In the genomic region with DNA sequence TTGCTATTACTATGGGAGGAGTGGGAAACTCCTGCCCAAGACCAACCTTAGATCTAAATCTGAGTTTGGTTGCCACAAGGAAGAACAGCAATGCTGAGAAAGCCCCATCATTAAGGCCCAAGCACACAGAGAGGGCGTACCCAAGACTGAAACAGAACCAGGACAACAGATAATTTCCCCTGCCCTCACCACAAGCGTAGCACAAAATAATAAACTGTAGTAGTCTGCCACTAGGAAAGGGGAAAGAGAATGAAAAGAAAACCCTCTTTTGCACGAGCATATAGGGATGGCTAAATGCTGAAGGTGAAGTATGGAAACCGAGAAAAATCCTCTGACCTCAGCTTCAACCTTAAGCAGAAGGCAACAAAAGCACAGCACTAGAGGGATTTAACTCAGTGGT, we compare ENCODE assay signal across 14 cellular contexts.
DNase-seq lines count a peak whose midpoint lies in the region; ATAC-seq and TF ChIP-seq lines count a peak whose summit lies in the region.
"Had no signal": no experiment of that assay in that cellular context is flagged by ENCODE, and none has a peak within 500 bp of the region (broad histone marks: within the 10 kb centered on the region; RNA-seq: fewer than 3 reads in every experiment).

No MANE protein-coding gene starts in this region.

- POLR2A ChIA-PET in activated CD8-positive, alpha-beta T cell treated with anti-CD3 and anti-CD28 coated beads for 36 hours (lab: Charles Lee): no interaction called here
- POLR2A ChIA-PET in activated CD8-positive, alpha-beta T cell treated with anti-CD3 and anti-CD28 coated beads, Interleukin-2, amount 10 ng/mL, durations not matched to agents 7 days and 5 days (lab: Charles Lee): no interaction called here

- DNase-seq in activated CD8-positive, alpha-beta T cell treated with anti-CD3 and anti-CD28 coated beads for 36 hours: no peak
- no peak for DNase-seq in activated CD8-positive, alpha-beta T cell treated with anti-CD3 and anti-CD28 coated beads, Interleukin-2, amount 10 ng/mL, durations not matched to agents 7 days and 5 days
- DNase-seq in osteoblast (ENCODE audit: insufficient read length, low spot score, missing footprints): no peak
- DNase-seq in KBM-7: no peak
- no peak for DNase-seq in DMS79 treated with DMSO at 0.1 percent for 48 hours (lab: John Stamatoyannopoulos, UW)
- DNase-seq: KG1, mesenchymal stem cell, NCI-H1694, NCI-H774 had no signal

- CTCF ChIA-PET in activated CD8-positive, alpha-beta T cell treated with anti-CD3 and anti-CD28 coated beads for 36 hours (lab: Charles Lee): interaction anchor here (1.8 kb wide), 1 partner anchor 245 kb away, joined by 5 read pairs; no protein-coding TSS in a partner anchor
- CTCF ChIA-PET in activated CD8-positive, alpha-beta T cell treated with anti-CD3 and anti-CD28 coated beads, Interleukin-2, amount 10 ng/mL, durations not matched to agents 7 days and 5 days (lab: Charles Lee): no interaction called here

- no peaks in the 10 kb centered on the region for H3K36me3 Mint-ChIP-seq in activated CD8-positive, alpha-beta T cell treated with anti-CD3 and anti-CD28 coated beads for 36 hours (ENCODE audit: low read depth)
- H3K36me3 Mint-ChIP-seq in activated CD8-positive, alpha-beta T cell treated with anti-CD3 and anti-CD28 coated beads, Interleukin-2, amount 10 ng/mL, durations not matched to agents 7 days and 5 days (ENCODE audit: low read depth): no peaks in the 10 kb centered on the region
- no peaks in the 10 kb centered on the region for H3K36me3 Mint-ChIP-seq in stimulated activated memory B cell treated with anti-CD40 and anti-IgM and Interleukin-4, amounts not matched to agents 10 μg/mL and 1 μg/mL and 100 μg/mL, for 72 hours

- H3K27ac ChIP-seq in osteoblast (ENCODE audit: low read depth, low read length): no peak overlapping the region
- H3K27ac ChIP-seq: parathyroid adenoma had no signal

- TF ChIP-seq CTCF in activated CD8-positive, alpha-beta T cell treated with anti-CD3 and anti-CD28 coated beads for 36 hours (IDR thresholded peaks at IDR 0.05): no peak
- TF ChIP-seq CTCF in osteoblast (IDR thresholded peaks at IDR 0.05; ENCODE audit: extremely low read depth, low read depth, low read length): no peak

- H4K20me1 ChIP-seq in osteoblast (ENCODE audit: insufficient read depth, low read length): no peaks in the 10 kb centered on the region

- H3K27ac Mint-ChIP-seq in activated CD8-positive, alpha-beta T cell treated with anti-CD3 and anti-CD28 coated beads for 36 hours: peak overlapping the region; percentile 58
- H3K27ac Mint-ChIP-seq in activated CD8-positive, alpha-beta T cell treated with anti-CD3 and anti-CD28 coated beads, Interleukin-2, amount 10 ng/mL, durations not matched to agents 7 days and 5 days: no peak overlapping the region
- H3K27ac Mint-ChIP-seq in stimulated activated memory B cell treated with anti-CD40 and anti-IgM and Interleukin-4, amounts not matched to agents 10 μg/mL and 1 μg/mL and 100 μg/mL, for 72 hours: peak overlapping the region; percentile 60

- H3K9me3 ChIP-seq in osteoblast (ENCODE audit: low read depth, low read length): no peaks in the 10 kb centered on the region

- peaks cover 3% of the 10 kb centered on the region for H3K4me1 Mint-ChIP-seq in activated CD8-positive, alpha-beta T cell treated with anti-CD3 and anti-CD28 coated beads for 36 hours (ENCODE audit: low read depth)
- H3K4me1 Mint-ChIP-seq in activated CD8-positive, alpha-beta T cell treated with anti-CD3 and anti-CD28 coated beads, Interleukin-2, amount 10 ng/mL, durations not matched to agents 7 days and 5 days (ENCODE audit: low read depth): no peaks in the 10 kb centered on the region
- no peaks in the 10 kb centered on the region for H3K4me1 Mint-ChIP-seq in stimulated activated memory B cell treated with anti-CD40 and anti-IgM and Interleukin-4, amounts not matched to agents 10 μg/mL and 1 μg/mL and 100 μg/mL, for 72 hours

- H3K36me3 ChIP-seq in osteoblast (ENCODE audit: insufficient read depth, low read length): no peaks in the 10 kb centered on the region

- no peaks in the 10 kb centered on the region for H3K9me3 Mint-ChIP-seq in activated CD8-positive, alpha-beta T cell treated with anti-CD3 and anti-CD28 coated beads for 36 hours
- no peaks in the 10 kb centered on the region for H3K9me3 Mint-ChIP-seq in activated CD8-positive, alpha-beta T cell treated with anti-CD3 and anti-CD28 coated beads, Interleukin-2, amount 10 ng/mL, durations not matched to agents 7 days and 5 days (ENCODE audit: insufficient read depth)
- H3K9me3 Mint-ChIP-seq in stimulated activated memory B cell treated with anti-CD40 and anti-IgM and Interleukin-4, amounts not matched to agents 10 μg/mL and 1 μg/mL and 100 μg/mL, for 72 hours: no peaks in the 10 kb centered on the region

- peaks cover 6% of the 10 kb centered on the region for H3K27me3 Mint-ChIP-seq in activated CD8-positive, alpha-beta T cell treated with anti-CD3 and anti-CD28 coated beads for 36 hours
- H3K27me3 Mint-ChIP-seq in activated CD8-positive, alpha-beta T cell treated with anti-CD3 and anti-CD28 coated beads, Interleukin-2, amount 10 ng/mL, durations not matched to agents 7 days and 5 days (ENCODE audit: low read depth): peaks cover 9% of the 10 kb centered on the region
- H3K27me3 Mint-ChIP-seq in stimulated activated memory B cell treated with anti-CD40 and anti-IgM and Interleukin-4, amounts not matched to agents 10 μg/mL and 1 μg/mL and 100 μg/mL, for 72 hours: peaks cover 10% of the 10 kb centered on the region

- no peaks in the 10 kb centered on the region for H3K27me3 ChIP-seq in osteoblast (ENCODE audit: insufficient read depth, low read length)

- H3K4me3 ChIP-seq in osteoblast (ENCODE audit: insufficient read depth, low read length): no peak overlapping the region

- no peaks in the 10 kb centered on the region for H3K79me2 ChIP-seq in osteoblast (ENCODE audit: insufficient read depth, low read length)
- H3K79me2 ChIP-seq: parathyroid adenoma had no signal

- intact Hi-C loops in activated CD8-positive, alpha-beta T cell treated with anti-CD3 and anti-CD28 coated beads for 36 hours (cut with micrococcal nuclease): no loop called here

- in situ Hi-C loops in KBM-7 (cut with MboI; ENCODE audit: low pct_unique_long_range_greater_than_20kb, low sequenced_read_pairs): no loop called here

- no peak overlapping the region for H3K4me3 Mint-ChIP-seq in activated CD8-positive, alpha-beta T cell treated with anti-CD3 and anti-CD28 coated beads for 36 hours
- H3K4me3 Mint-ChIP-seq in activated CD8-positive, alpha-beta T cell treated with anti-CD3 and anti-CD28 coated beads, Interleukin-2, amount 10 ng/mL, durations not matched to agents 7 days and 5 days: no peak overlapping the region
- no peak overlapping the region for H3K4me3 Mint-ChIP-seq in stimulated activated memory B cell treated with anti-CD40 and anti-IgM and Interleukin-4, amounts not matched to agents 10 μg/mL and 1 μg/mL and 100 μg/mL, for 72 hours

- ATAC-seq in activated CD8-positive, alpha-beta T cell treated with anti-CD3 and anti-CD28 coated beads for 36 hours: peak; percentile 53
- no peak for ATAC-seq in activated CD8-positive, alpha-beta T cell treated with anti-CD3 and anti-CD28 coated beads, Interleukin-2, amount 10 ng/mL, durations not matched to agents 7 days and 5 days
- ATAC-seq in GM21528 (IDR thresholded peaks at IDR 0.05; ENCODE audit: low FRiP score, unreplicated experiment) (peak; percentile 50), HG03103 (IDR thresholded peaks at IDR 0.05; ENCODE audit: low read depth, unreplicated experiment) (peak; percentile 55)
- ATAC-seq in stimulated activated memory B cell treated with anti-CD40 and anti-IgM and Interleukin-4, amounts not matched to agents 10 μg/mL and 1 μg/mL and 100 μg/mL, for 72 hours: peak; percentile 72
- ATAC-seq: Right ventricle myocardium inferior had no signal

- H3K4me2 ChIP-seq in osteoblast (ENCODE audit: insufficient read depth, low read length): no peak overlapping the region

- H3K4me1 ChIP-seq in osteoblast (ENCODE audit: insufficient read depth, low read length): no peaks in the 10 kb centered on the region
- H3K4me1 ChIP-seq: parathyroid adenoma had no signal

- no peak overlapping the region for H2AFZ ChIP-seq in osteoblast (ENCODE audit: low read length)
- H2AFZ ChIP-seq: parathyroid adenoma had no signal
